Comparison of ENCODE assay signal across 8 cellular contexts in the genomic region with DNA sequence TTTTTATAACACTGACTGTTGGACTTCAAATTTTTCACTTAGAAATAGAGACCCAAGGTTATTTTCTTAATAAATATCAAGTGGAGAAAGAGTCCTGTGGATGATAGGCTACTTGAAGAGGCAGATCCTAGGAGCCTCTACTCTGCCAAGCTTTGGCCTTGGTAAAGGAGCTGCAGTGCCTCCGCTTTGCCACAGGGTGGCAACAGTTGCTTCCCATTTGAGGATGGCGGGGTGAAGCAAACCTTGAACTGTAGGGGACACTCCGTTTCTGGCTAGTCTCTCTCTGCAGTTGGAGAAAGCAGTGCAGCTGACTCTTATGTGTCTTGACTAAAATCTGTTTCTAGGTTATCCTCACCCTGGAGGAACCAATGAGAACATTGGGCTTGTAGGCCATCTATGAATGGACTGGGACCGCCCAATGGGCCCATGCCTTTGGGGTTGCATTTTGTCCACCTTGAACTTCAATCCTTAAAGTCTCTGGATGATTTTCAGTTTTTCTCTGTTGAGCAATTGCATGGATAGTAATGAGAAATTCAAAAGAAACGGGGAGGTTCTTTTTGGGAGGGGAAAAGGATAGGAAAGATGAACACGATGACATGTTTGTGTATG. TPM values are rescaled to one million over a fixed set of nuclear protein-coding genes. Genes with fewer than 3 reads are reported as not detected.
DNase-seq lines count a peak whose midpoint lies in the region; ATAC-seq and TF ChIP-seq lines count a peak whose summit lies in the region.

No MANE protein-coding gene starts in this region.

- TF ChIP-seq POLR2A in sigmoid colon (IDR thresholded peaks at IDR 0.05): no peak

- ATAC-seq in GM19023 (IDR thresholded peaks at IDR 0.05; ENCODE audit: unreplicated experiment): peak; percentile 88
- peak; percentile 72 for ATAC-seq in HG03442 (IDR thresholded peaks at IDR 0.05; ENCODE audit: unreplicated experiment)
- no peak for ATAC-seq in GM18873 (IDR thresholded peaks at IDR 0.05; ENCODE audit: low FRiP score, unreplicated experiment)

- CTCF ChIA-PET in CD8-positive, alpha-beta memory T cell (lab: Charles Lee): interaction anchor here (3.1 kb wide), 1 partner anchor 10 kb away, joined by 21 read pairs; no protein-coding TSS in a partner anchor

- 33 to 39% methylated on average over 6 of the region's 6 CpGs for WGBS in sigmoid colon, 2 donors

- no peaks in the 10 kb centered on the region for H3K9me3 Mint-ChIP-seq in CD8-positive, alpha-beta memory T cell

- peaks cover 0 to 5% (median 0%) of the 10 kb centered on the region in 3 donors for H3K36me3 Mint-ChIP-seq in CD8-positive, alpha-beta memory T cell

- H3K27me3 ChIP-seq in CD8-positive, alpha-beta memory T cell (ENCODE audit: insufficient read depth, low read length, poor library complexity, severe bottlenecking): no peaks in the 10 kb centered on the region
- H3K27me3 ChIP-seq in left ventricle myocardium inferior (ENCODE audit: low read depth) (no peaks in the 10 kb centered on the region), sigmoid colon (no peaks in the 10 kb centered on the region)

- intact Hi-C loops in left ventricle myocardium inferior (cut with micrococcal nuclease) (no loop called here), sigmoid colon (cut with DNase I) (no loop called here)

- H3K27ac ChIP-seq in CD8-positive, alpha-beta memory T cell (ENCODE audit: low read depth, low read length): no peak overlapping the region
- H3K27ac ChIP-seq in left ventricle myocardium inferior (replicated peaks) (no peak overlapping the region), sigmoid colon (no peak overlapping the region)

- no peaks in the 10 kb centered on the region for H3K4me1 ChIP-seq in CD8-positive, alpha-beta memory T cell (ENCODE audit: insufficient read depth, low read length)
- H3K4me1 ChIP-seq in left ventricle myocardium inferior: no peaks in the 10 kb centered on the region
- no peaks in the 10 kb centered on the region for H3K4me1 ChIP-seq in sigmoid colon

- TF ChIP-seq CTCF in left ventricle myocardium inferior (IDR thresholded peaks at IDR 0.05; ENCODE audit: borderline replicate concordance) (peak; percentile 81), sigmoid colon (IDR thresholded peaks at IDR 0.05) (peak in 3 of 4 experiments; percentile 38 to 63 (median 50))

- DNase-seq in CD8-positive, alpha-beta memory T cell: peak; percentile 4 to 56 (median 13)
- DNase-seq in RPMI7951 (ENCODE audit: low read depth) (peak; percentile 75), left ventricle myocardium inferior (no peak), sigmoid colon (peak; percentile 64)
- peak; percentile 27 for DNase-seq in activated naive CD4-positive, alpha-beta T cell treated with anti-CD3 and anti-CD28 coated beads, Interleukin-2, amount 50 U/mL, for 16 hours

- POLR2A ChIA-PET in CD8-positive, alpha-beta memory T cell (lab: Charles Lee): no interaction called here

- H3K9me3 ChIP-seq in CD8-positive, alpha-beta memory T cell (ENCODE audit: low read length): no peaks in the 10 kb centered on the region
- H3K9me3 ChIP-seq in left ventricle myocardium inferior (replicated peaks): no peaks in the 10 kb centered on the region
- no peaks in the 10 kb centered on the region for H3K9me3 ChIP-seq in sigmoid colon

- H3K36me3 ChIP-seq in CD8-positive, alpha-beta memory T cell (ENCODE audit: insufficient read depth, low read length): no peaks in the 10 kb centered on the region
- no peaks in the 10 kb centered on the region for H3K36me3 ChIP-seq in left ventricle myocardium inferior
- H3K36me3 ChIP-seq in sigmoid colon: no peaks in the 10 kb centered on the region

- H3K4me3 ChIP-seq in CD8-positive, alpha-beta memory T cell (ENCODE audit: low read length): no peak overlapping the region
- H3K4me3 ChIP-seq in left ventricle myocardium inferior: no peak overlapping the region
- H3K4me3 ChIP-seq in sigmoid colon: no peak overlapping the region

- H3K27me3 Mint-ChIP-seq in CD8-positive, alpha-beta memory T cell: no peaks in the 10 kb centered on the region

- TF ChIP-seq EP300 in sigmoid colon (IDR thresholded peaks at IDR 0.05): no peak

- no peak overlapping the region for H3K4me3 Mint-ChIP-seq in CD8-positive, alpha-beta memory T cell

- H3K4me1 Mint-ChIP-seq in CD8-positive, alpha-beta memory T cell: no peaks in the 10 kb centered on the region

- peak overlapping the region in 1 of 8 donors; percentile 8 for H3K27ac Mint-ChIP-seq in CD8-positive, alpha-beta memory T cell

RNA-seq across cellular contexts. Expression of a gene that starts 9.8 kb away (rescaled TPM):
- under 1 TPM; 0.24 to 0.28 TPM for total RNA-seq in CD8-positive, alpha-beta memory T cell
- not detected for polyA plus RNA-seq in CD8-positive, alpha-beta memory T cell
- total RNA-seq in RPMI7951 (2014; rRNA removed; shearing (Covaris generic)): 91.9 and 99.1 TPM in 2 replicates
- not detected for total RNA-seq in left ventricle myocardium inferior
- 1 to 10 TPM; 2.2 to 10.0 (median 3.7) TPM for total RNA-seq in sigmoid colon
- polyA plus RNA-seq in sigmoid colon: 1 to 10 TPM; 2.8 to 5.7 (median 3.0) TPM

RNA-seq across cellular contexts. Expression of a gene that starts 36.0 kb away (rescaled TPM):
- 100 to 1,000 TPM in 1 of 2 experiments, 10 to 100 TPM in 1; 88.4 to 106 TPM for total RNA-seq in CD8-positive, alpha-beta memory T cell
- polyA plus RNA-seq in CD8-positive, alpha-beta memory T cell: 3.6 TPM
- total RNA-seq in RPMI7951 (2014; rRNA removed; shearing (Covaris generic)): 73.0 and 92.2 TPM in 2 replicates
- total RNA-seq in left ventricle myocardium inferior (2.5 TPM), sigmoid colon (1 to 10 TPM in 3 of 4 donors, under 1 TPM in 1; 0.99 to 3.6 (median 1.3) TPM)
- 10 to 100 TPM in 1 of 3 donors, 1 to 10 TPM in 2; 3.5 to 12.3 (median 7.2) TPM for polyA plus RNA-seq in sigmoid colon

RNA-seq across cellular contexts. Expression of a gene that starts 58.1 kb away (rescaled TPM):
- 1 to 10 TPM in 1 of 2 experiments, under 1 TPM in 1; 0.82 to 1.2 TPM for total RNA-seq in CD8-positive, alpha-beta memory T cell
- 0.86 TPM for polyA plus RNA-seq in CD8-positive, alpha-beta memory T cell
- total RNA-seq in RPMI7951 (2014; rRNA removed; shearing (Covaris generic)): 0.49 and 0.72 TPM in 2 replicates
- total RNA-seq in left ventricle myocardium inferior: 10.9 TPM
- 10 to 100 TPM in 2 of 4 donors, 1 to 10 TPM in 2; 7.7 to 22.7 (median 10.3) TPM for total RNA-seq in sigmoid colon
- 1 to 10 TPM in 2 of 3 donors, under 1 TPM in 1; 0.46 to 5.3 (median 1.8) TPM for polyA plus RNA-seq in sigmoid colon

Comparison
In these comparisons a context has a peak if more than half of its experiments do, and no peak if none do; other contexts are left out.
1. RNA of a gene that starts 36.0 kb away (total RNA-seq): 88.4 to 106 TPM in CD8-positive, alpha-beta memory T cell and 73.0 to 92.2 TPM in RPMI7951; 2.5 TPM in left ventricle myocardium inferior (single experiment) and 0.99 to 3.6 TPM in sigmoid colon; every median in the first group is over 10 times any median in the second.